Comparison of ENCODE assay signal across 28 cellular contexts in the genomic region with DNA sequence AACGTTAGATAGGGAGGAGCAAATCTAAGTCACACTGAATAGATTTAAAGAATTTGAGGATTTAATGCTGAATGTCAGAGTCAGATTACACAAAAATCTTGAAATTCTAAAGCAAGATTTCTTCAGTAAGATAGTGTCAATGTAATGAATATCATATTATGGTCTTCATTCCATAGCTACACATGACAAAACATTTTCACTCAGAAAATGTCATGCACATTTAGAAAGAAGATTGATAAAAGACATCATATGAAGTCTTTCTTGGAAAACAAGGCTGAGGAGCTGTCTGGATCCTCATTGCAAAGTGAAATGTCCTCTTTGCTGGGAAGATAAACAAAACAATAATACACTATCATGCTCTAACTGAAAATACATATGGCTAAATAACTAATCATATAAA.
DNase-seq lines count a peak whose midpoint lies in the region; TF ChIP-seq lines count a peak whose summit lies in the region.
"Had no signal": no experiment of that assay in that cellular context is flagged by ENCODE, and none has a peak within 500 bp of the region (broad histone marks: within the 10 kb centered on the region; RNA-seq: fewer than 3 reads in every experiment).

No MANE protein-coding gene starts in this region.

- H3K27ac ChIP-seq in neural cell (ENCODE audit: low read length) (no peak overlapping the region), A673 (ENCODE audit: low read depth, low read length, poor library complexity, severe bottlenecking) (no peak overlapping the region)
- H3K27ac ChIP-seq: 22Rv1; A549; BLaER1; BLaER1 treated with 17β-estradiol and CSF1 and Interleukin-3, amounts not matched to agents 10 nM and 100 nM; C4-2B had no signal

- H3K4me1 ChIP-seq in adipocyte (ENCODE audit: control insufficient read depth, insufficient read depth, low read length): no peaks in the 10 kb centered on the region
- H3K4me1 ChIP-seq in A673 (ENCODE audit: insufficient read depth, low read length, poor library complexity, severe bottlenecking): no peaks in the 10 kb centered on the region
- H3K4me1 ChIP-seq: A549; BE2C; BLaER1; BLaER1 treated with 17β-estradiol and CSF1 and Interleukin-3, amounts not matched to agents 10 nM and 100 nM; Caco-2 had no signal

- no peak for TF ChIP-seq RAD21 in neural cell (conservative IDR thresholded peaks at IDR 0.05)

- TF ChIP-seq CTCF in neural cell (IDR thresholded peaks at IDR 0.05; ENCODE audit: poor library complexity, severe bottlenecking) (no peak), A673 (conservative IDR thresholded peaks at IDR 0.05; ENCODE audit: low read depth, low read length) (no peak)

- intact Hi-C loops in A673 (cut with micrococcal nuclease; ENCODE audit: unreplicated experiment): no loop called here

- no peaks in the 10 kb centered on the region for H3K36me3 ChIP-seq in adipocyte (ENCODE audit: control insufficient read depth, insufficient read depth, low read length, severe bottlenecking)
- H3K36me3 ChIP-seq in neural cell (ENCODE audit: insufficient read depth, low read length): no peaks in the 10 kb centered on the region
- no peaks in the 10 kb centered on the region for H3K36me3 ChIP-seq in A673 (ENCODE audit: insufficient read depth, low read length, poor library complexity, severe bottlenecking)
- H3K36me3 ChIP-seq: BE2C; BLaER1; BLaER1 treated with 17β-estradiol and CSF1 and Interleukin-3, amounts not matched to agents 10 nM and 100 nM had no signal

- CTCF ChIA-PET in A673 (lab: Charles Lee): no interaction called here

- H3F3A ChIP-seq in neural cell (ENCODE audit: insufficient read depth, low read length, poor library complexity, severe bottlenecking): no peaks in the 10 kb centered on the region

- no peak overlapping the region for H3K4me3 ChIP-seq in adipocyte (ENCODE audit: low read length)
- no peak overlapping the region for H3K4me3 ChIP-seq in neural cell (ENCODE audit: low read length)
- H3K4me3 ChIP-seq in A673 (ENCODE audit: low read depth, low read length, poor library complexity, severe bottlenecking): no peak overlapping the region
- H3K4me3 ChIP-seq: A549; BLaER1; BLaER1 treated with 17β-estradiol and CSF1 and Interleukin-3, amounts not matched to agents 10 nM and 100 nM had no signal

- H4K20me1 ChIP-seq in neural cell (ENCODE audit: insufficient read depth): no peaks in the 10 kb centered on the region
- H4K20me1 ChIP-seq: BLaER1; BLaER1 treated with 17β-estradiol and CSF1 and Interleukin-3, amounts not matched to agents 10 nM and 100 nM had no signal

- no peak overlapping the region for H3K4me2 ChIP-seq in neural cell (ENCODE audit: low read length)
- H3K4me2 ChIP-seq: A549; BLaER1; BLaER1 treated with 17β-estradiol and CSF1 and Interleukin-3, amounts not matched to agents 10 nM and 100 nM had no signal

- TF ChIP-seq EP300 in neural cell (conservative IDR thresholded peaks at IDR 0.05; ENCODE audit: poor library complexity, severe bottlenecking): peak; percentile 96

- H3K79me2 ChIP-seq in neural cell (replicated peaks; ENCODE audit: insufficient read depth, low read length): no peaks in the 10 kb centered on the region

- H3K9ac ChIP-seq in adipocyte (ENCODE audit: low read length): no peak overlapping the region
- no peak overlapping the region for H3K9ac ChIP-seq in neural cell (ENCODE audit: low read length)
- H3K9ac ChIP-seq: BLaER1; BLaER1 treated with 17β-estradiol and CSF1 and Interleukin-3, amounts not matched to agents 10 nM and 100 nM had no signal

- H3K9me3 ChIP-seq in adipocyte (ENCODE audit: control insufficient read depth, low read length) (no peaks in the 10 kb centered on the region), neural cell (ENCODE audit: low read length) (no peaks in the 10 kb centered on the region), A673 (ENCODE audit: low read depth, low read length, poor library complexity, severe bottlenecking) (no peaks in the 10 kb centered on the region)
- H3K9me3 ChIP-seq: A549; BE2C; BLaER1; BLaER1 treated with 17β-estradiol and CSF1 and Interleukin-3, amounts not matched to agents 10 nM and 100 nM; Caco-2 had no signal

- H2AFZ ChIP-seq in neural cell (ENCODE audit: low read depth, low read length): no peak overlapping the region

- POLR2A ChIA-PET in A673 (lab: Charles Lee; ENCODE audit: low non-redundant PET): no interaction called here

- H3K27me3 ChIP-seq in adipocyte (replicated peaks; ENCODE audit: control insufficient read depth, insufficient read depth, low read length) (no peaks in the 10 kb centered on the region), neural cell (ENCODE audit: insufficient read depth, low read depth, low read length) (no peaks in the 10 kb centered on the region), A673 (replicated peaks; ENCODE audit: insufficient read depth, low read depth, low read length, poor library complexity) (no peaks in the 10 kb centered on the region)
- H3K27me3 ChIP-seq: BE2C; BLaER1; BLaER1 treated with 17β-estradiol and CSF1 and Interleukin-3, amounts not matched to agents 10 nM and 100 nM had no signal

- no peaks in the 10 kb centered on the region for H3K9me2 ChIP-seq in neural cell (ENCODE audit: insufficient read depth, low read length)

- BruUV-seq in A673 (replicated peaks; lab: Mats Ljungman, UMichigan): no TSS peak

- DNase-seq in adipocyte (ENCODE audit: low read depth) (peak; percentile 7), A673 (ENCODE audit: low spot score) (no peak), DMS79 (lab: John Stamatoyannopoulos, UW) (no peak)
- DNase-seq: 8988T; ACHN; AML-193; BE2C; C1 segment of cervical spinal cord; Caco-2; Calu3; CD4-positive, alpha-beta memory T cell; CD4-positive, alpha-beta T cell; CD4-positive, CD25-positive, alpha-beta regulatory T cell; CD8-positive, alpha-beta memory T cell; CD8-positive, alpha-beta T cell; COR-L47; DMS 273 treated with DMSO at 0.1 percent for 48 hours; DMS153; DMS53; DMS79 treated with DMSO at 0.1 percent for 48 hours; DND-41; EL had no signal

TF ChIP-seq in neural cell, 6 proteins besides CTCF, POLR2A, EP300 and RAD21:
- TF ChIP-seq TAF1 (IDR thresholded peaks at IDR 0.05; ENCODE audit: low read depth): no peak
- peak; percentile 91 for TF ChIP-seq POLR2AphosphoS5 (IDR thresholded peaks at IDR 0.05)
- no peak for TF ChIP-seq EZH2 (IDR thresholded peaks at IDR 0.05; ENCODE audit: borderline replicate concordance, insufficient read depth, low read length, poor library complexity, severe bottlenecking)
TF ChIP-seq in neural cell: peak in this region for 1.
